In genomic region chrX:55695227-55696018, GRCh38 we compare ENCODE assay signal across 17 cellular contexts. TPM values are rescaled to one million over a fixed set of nuclear protein-coding genes. Genes with fewer than 3 reads are reported as not detected.
A peak's percentile ranks its signal among the peaks of the same experiment; 100 is the strongest.
DNase-seq lines count a peak whose midpoint lies in the region; ATAC-seq and TF ChIP-seq lines count a peak whose summit lies in the region.
"Had no signal": no experiment of that assay in that cellular context is flagged by ENCODE, and none has a peak within 500 bp of the region (broad histone marks: within the 10 kb centered on the region; RNA-seq: fewer than 3 reads in every experiment).

No MANE protein-coding gene starts in this region.

- no peak overlapping the region for H4K12ac ChIP-seq in trophoblast cell (ENCODE audit: low read depth, low read length)

- no peak overlapping the region for H3K27ac ChIP-seq in CD4-positive, alpha-beta memory T cell (ENCODE audit: low read depth, low read length)
- H3K27ac ChIP-seq in SK-N-SH (ENCODE audit: low read depth in 2 of 2, low read length in 1 of 2) (no peak overlapping the region), trophoblast cell (ENCODE audit: low read depth, low read length) (no peak overlapping the region)

- H3K36me3 Mint-ChIP-seq in activated T-cell treated with anti-CD3 and anti-CD28 coated beads, Interleukin-2, amount 50 U/mL, for 72 hours (ENCODE audit: insufficient read depth in 2 of 2): no peaks in the 10 kb centered on the region
- H3K36me3 Mint-ChIP-seq in CD4-positive, alpha-beta memory T cell: no peaks in the 10 kb centered on the region
- no peaks in the 10 kb centered on the region for H3K36me3 Mint-ChIP-seq in T-helper 17 cell (ENCODE audit: low read depth)

- H4K20me1 ChIP-seq in SK-N-SH (ENCODE audit: insufficient read depth): no peaks in the 10 kb centered on the region

- H3K4me1 ChIP-seq in CD4-positive, alpha-beta memory T cell (ENCODE audit: insufficient read depth, low read length): peaks cover 27% of the 10 kb centered on the region
- H3K4me1 ChIP-seq in SK-N-SH (ENCODE audit: control insufficient read depth in 1 of 2, insufficient read depth in 2 of 2, low read depth in 1 of 2, low read length in 1 of 2) (no peaks in the 10 kb centered on the region), trophoblast cell (ENCODE audit: control insufficient read depth in 1 of 2, insufficient read depth in 2 of 2, low read length in 2 of 2) (no peaks in the 10 kb centered on the region)
- H3K4me1 ChIP-seq: HAP-1 had no signal

- H3K9me3 Mint-ChIP-seq in activated T-cell treated with anti-CD3 and anti-CD28 coated beads, Interleukin-2, amount 50 U/mL, for 72 hours: peaks cover 0 to 4% of the 10 kb centered on the region in 2 donors
- peaks cover 0 to 4% (median 0%) of the 10 kb centered on the region in 8 donors for H3K9me3 Mint-ChIP-seq in CD4-positive, alpha-beta memory T cell

- no peak overlapping the region for H3K23ac ChIP-seq in trophoblast cell (ENCODE audit: low read length)

- no peak for TF ChIP-seq EP300 in SK-N-SH (IDR thresholded peaks at IDR 0.05; ENCODE audit: borderline replicate concordance in 1 of 2, low read depth in 1 of 2, low read length in 1 of 2)

- no peaks in the 10 kb centered on the region for H3K79me1 ChIP-seq in trophoblast cell (ENCODE audit: low read length)

- intact Hi-C loops in CD4-positive, alpha-beta memory T cell (cut with micrococcal nuclease): loop anchor here (2.0 kb wide), 1 partner anchor 21 kb away; the partner anchor contains the start of gene RRAGB

- H3K27ac Mint-ChIP-seq in activated T-cell treated with anti-CD3 and anti-CD28 coated beads, Interleukin-2, amount 50 U/mL, for 72 hours: peak overlapping the region; percentile 7
- peak overlapping the region; percentile 5 to 77 (median 50) for H3K27ac Mint-ChIP-seq in CD4-positive, alpha-beta memory T cell
- peak overlapping the region; percentile 85 for H3K27ac Mint-ChIP-seq in T-helper 17 cell

- H3K36me3 ChIP-seq in CD4-positive, alpha-beta memory T cell (ENCODE audit: insufficient read depth, low read length): no peaks in the 10 kb centered on the region
- H3K36me3 ChIP-seq in SK-N-SH (replicated peaks in 1 of 2; ENCODE audit: control insufficient read depth in 1 of 2, insufficient read depth in 2 of 2, low read length in 1 of 2) (no peaks in the 10 kb centered on the region), trophoblast cell (ENCODE audit: control insufficient read depth in 1 of 2, insufficient read depth in 2 of 2, low read length in 2 of 2) (no peaks in the 10 kb centered on the region)
- H3K36me3 ChIP-seq: HAP-1 had no signal

- H2AFZ ChIP-seq in SK-N-SH (ENCODE audit: low read depth) (no peak overlapping the region), trophoblast cell (ENCODE audit: insufficient read depth, low read length, poor library complexity) (no peak overlapping the region)

- H3K14ac ChIP-seq in trophoblast cell (ENCODE audit: low read length): no peak overlapping the region

- H3K4me2 ChIP-seq in SK-N-SH (no peak overlapping the region), trophoblast cell (ENCODE audit: low read length) (no peak overlapping the region)

- H4K91ac ChIP-seq in trophoblast cell (ENCODE audit: low read depth, low read length): no peak overlapping the region

- H3K9ac ChIP-seq in SK-N-SH: no peak overlapping the region
- no peak overlapping the region for H3K9ac ChIP-seq in trophoblast cell (ENCODE audit: low read length)

- H3K4me1 Mint-ChIP-seq in activated T-cell treated with anti-CD3 and anti-CD28 coated beads, Interleukin-2, amount 50 U/mL, for 72 hours (ENCODE audit: low read depth): peaks cover 36% of the 10 kb centered on the region
- H3K4me1 Mint-ChIP-seq in CD4-positive, alpha-beta memory T cell: peaks cover 21 to 36% (median 25%) of the 10 kb centered on the region in 4 donors
- peaks cover 12% of the 10 kb centered on the region for H3K4me1 Mint-ChIP-seq in T-helper 17 cell

- H3K4me3 ChIP-seq in CD4-positive, alpha-beta memory T cell (ENCODE audit: low read length in 2 of 2): no peak overlapping the region
- H3K4me3 ChIP-seq in SK-N-SH (ENCODE audit: low read depth in 2 of 2, low read length in 1 of 2): no peak overlapping the region
- H3K4me3 ChIP-seq in trophoblast cell (ENCODE audit: low read depth, low read length): no peak overlapping the region
- H3K4me3 ChIP-seq: HAP-1 had no signal

- H2AK5ac ChIP-seq in trophoblast cell (ENCODE audit: low read length): no peak overlapping the region

- no peak for DNase-seq in activated T-cell treated with anti-CD3 and anti-CD28 coated beads, Interleukin-2, amount 50 U/mL, for 72 hours
- no peak for DNase-seq in activated T-cell treated with anti-CD3 and anti-CD28 coated beads, Interleukin-2, amount 50 U/mL, for 48 hours
- peak; percentile 46 to 64 (median 51) for DNase-seq in CD4-positive, alpha-beta memory T cell
- no peak for DNase-seq in T-helper 17 cell
- peak; percentile 1 for DNase-seq in effector CD8-positive, alpha-beta T cell (lab: John Stamatoyannopoulos, UW)
- DNase-seq in SK-N-SH: no peak
- DNase-seq in trophoblast cell: no peak
- DNase-seq: AML-193, DND-41, GDM1, Karpas-422, NCI-H1105 treated with DMSO at 0.1 percent for 48 hours, NCI-H187 treated with DMSO at 0.1 percent for 48 hours, NCI-H2171, NCI-H774 had no signal

- 8% methylated on average over 5 of the region's 5 CpGs for WGBS in SK-N-SH (ENCODE audit: low lambda C conversion rate)
- no CpG with 5 or more reads among the region's 5 CpGs for WGBS in trophoblast cell (ENCODE audit: extremely low coverage, insufficient coverage, insufficient read length)

- H2BK5ac ChIP-seq in trophoblast cell (ENCODE audit: low read depth, low read length, poor library complexity): no peak overlapping the region

- CTCF ChIA-PET in CD4-positive, alpha-beta memory T cell (lab: Charles Lee; ENCODE audit: partially characterized antibody): no interaction called here
- CTCF ChIA-PET in SK-N-SH (lab: Yijun Ruan, JAX): no interaction called here

- H2BK12ac ChIP-seq in trophoblast cell (ENCODE audit: low read length): no peak overlapping the region

- POLR2A ChIA-PET in CD4-positive, alpha-beta memory T cell (lab: Charles Lee; ENCODE audit: partially characterized antibody): no interaction called here
- POLR2A ChIA-PET in SK-N-SH (lab: Yijun Ruan, JAX): no interaction called here

- no peak overlapping the region for H2BK120ac ChIP-seq in trophoblast cell (ENCODE audit: insufficient read depth, low read length, poor library complexity)

- H3K4me3 Mint-ChIP-seq in activated T-cell treated with anti-CD3 and anti-CD28 coated beads, Interleukin-2, amount 50 U/mL, for 72 hours: peak overlapping the region; percentile 34 to 38
- H3K4me3 Mint-ChIP-seq in CD4-positive, alpha-beta memory T cell: peak overlapping the region; percentile 37 to 81 (median 69)
- peak overlapping the region; percentile 52 for H3K4me3 Mint-ChIP-seq in T-helper 17 cell

- no peak overlapping the region for H3K4ac ChIP-seq in trophoblast cell (ENCODE audit: low read depth, low read length)

- no peak for TF ChIP-seq CTCF in SK-N-SH (IDR thresholded peaks at IDR 0.05)

- H3K9me3 ChIP-seq in CD4-positive, alpha-beta memory T cell (ENCODE audit: control insufficient read depth in 1 of 2, low read length in 2 of 2): no peaks in the 10 kb centered on the region
- H3K9me3 ChIP-seq in T-helper 17 cell (ENCODE audit: control insufficient read depth, low read length, poor library complexity, severe bottlenecking) (no peaks in the 10 kb centered on the region), SK-N-SH (no peaks in the 10 kb centered on the region), trophoblast cell (ENCODE audit: insufficient read depth, low read depth, low read length) (no peaks in the 10 kb centered on the region)
- H3K9me3 ChIP-seq: HAP-1 had no signal

- H3K27me3 Mint-ChIP-seq in activated T-cell treated with anti-CD3 and anti-CD28 coated beads, Interleukin-2, amount 50 U/mL, for 72 hours (ENCODE audit: low read depth): peaks cover 25% of the 10 kb centered on the region
- no peaks in the 10 kb centered on the region for H3K27me3 Mint-ChIP-seq in CD4-positive, alpha-beta memory T cell
- no peaks in the 10 kb centered on the region for H3K27me3 Mint-ChIP-seq in T-helper 17 cell

- ATAC-seq in activated T-cell treated with anti-CD3 and anti-CD28 coated beads, Interleukin-2, amount 50 U/mL, for 72 hours (replicated peaks in 1 of 2): peak; percentile 60 to 71
- ATAC-seq in T-helper 17 cell: peak; percentile 93
- ATAC-seq: Panc1 had no signal

- H3K27me3 ChIP-seq in CD4-positive, alpha-beta memory T cell (ENCODE audit: insufficient read depth, low read length): no peaks in the 10 kb centered on the region
- H3K27me3 ChIP-seq in SK-N-SH (ENCODE audit: insufficient read depth): no peaks in the 10 kb centered on the region
- no peaks in the 10 kb centered on the region for H3K27me3 ChIP-seq in trophoblast cell (ENCODE audit: insufficient read depth, low read length)

- H3K79me2 ChIP-seq in SK-N-SH (ENCODE audit: insufficient read depth) (no peaks in the 10 kb centered on the region), trophoblast cell (ENCODE audit: control insufficient read depth, insufficient read depth, low read length, poor library complexity) (no peaks in the 10 kb centered on the region)

- TF ChIP-seq RAD21 in SK-N-SH (IDR thresholded peaks at IDR 0.05; ENCODE audit: low read length): no peak

- H3F3A ChIP-seq in SK-N-SH (replicated peaks; ENCODE audit: insufficient read depth): no peaks in the 10 kb centered on the region

- H3K9me2 ChIP-seq in SK-N-SH: no peaks in the 10 kb centered on the region

- H3K18ac ChIP-seq in trophoblast cell (ENCODE audit: low read length): no peak overlapping the region

- no peak overlapping the region for H4K8ac ChIP-seq in trophoblast cell (ENCODE audit: low read depth, low read length)

TF ChIP-seq in SK-N-SH, 30 proteins besides CTCF, POLR2A, EP300 and RAD21 (continues in another document):
- TF ChIP-seq MXI1 (IDR thresholded peaks at IDR 0.05; ENCODE audit: low read depth, low read length) (no peak), SIN3A (IDR thresholded peaks at IDR 0.05; ENCODE audit: borderline replicate concordance, low read depth, low read length) (no peak), MEF2A (IDR thresholded peaks at IDR 0.05; ENCODE audit: borderline replicate concordance, low read depth) (no peak), NFIC (IDR thresholded peaks at IDR 0.05; ENCODE audit: borderline replicate concordance) (no peak), FOXM1 (IDR thresholded peaks at IDR 0.05; ENCODE audit: low read depth) (no peak), POLR2AphosphoS5 (IDR thresholded peaks at IDR 0.05; ENCODE audit: low read depth, low read length) (no peak)

RNA-seq across cellular contexts. Expression of gene RRAGB, which starts 22.1 kb away (rescaled TPM):
- 10 to 100 TPM; 10.9 to 11.5 TPM for total RNA-seq in activated T-cell treated with anti-CD3 and anti-CD28 coated beads, Interleukin-2, amount 50 U/mL, for 72 hours
- total RNA-seq in CD4-positive, alpha-beta memory T cell: 10 to 100 TPM in 1 of 2 experiments, 1 to 10 TPM in 1; 9.8 to 13.1 TPM
- 10 to 100 TPM; 11.9 to 16.6 TPM for polyA plus RNA-seq in CD4-positive, alpha-beta memory T cell
- 10 to 100 TPM; 11.0 to 13.1 TPM for total RNA-seq in T-helper 17 cell
- 13.1 and 23.1 TPM in 2 replicates for polyA plus RNA-seq in SK-N-SH (2012; rRNA removed)
- 12.7 and 13.1 TPM in 2 replicates for polyA plus RNA-seq in SK-N-SH (2012; cell fraction: cytosol; rRNA removed)
- 35.8 and 85.7 TPM in 2 replicates for polyA plus RNA-seq in SK-N-SH (2012; cell fraction: nucleus; rRNA removed)
- polyA plus RNA-seq in trophoblast cell (2013): 15.7 and 18.6 TPM in 2 replicates

Comparison
In these comparisons a context has a peak if more than half of its experiments do, and no peak if none do; other contexts are left out.
1. DNase-seq: peak in CD4-positive, alpha-beta memory T cell (5 of 5) and effector CD8-positive, alpha-beta T cell (single experiment); none in activated T-cell treated with anti-CD3 and anti-CD28 coated beads, Interleukin-2, amount 50 U/mL, for 72 hours (0 of 2), activated T-cell treated with anti-CD3 and anti-CD28 coated beads, Interleukin-2, amount 50 U/mL, for 48 hours (0 of 2), T-helper 17 cell (0 of 3), SK-N-SH (single experiment) and trophoblast cell (0 of 2).
2. H3K27ac Mint-ChIP-seq: peak in every context shown above with its lines; median percentile 85 in T-helper 17 cell; 50 in CD4-positive, alpha-beta memory T cell; 7 in activated T-cell treated with anti-CD3 and anti-CD28 coated beads, Interleukin-2, amount 50 U/mL, for 72 hours.
3. Peak in every context shown above with its lines, with median percentiles within 50 percentile points of each other: H3K4me3 Mint-ChIP-seq.